ENCODE assay signal across 30 cellular contexts in genomic region chr2:96464651-96465050, GRCh38. TPM values are rescaled to one million over a fixed set of nuclear protein-coding genes. Genes with fewer than 3 reads are reported as not detected.
"Had no signal": no experiment of that assay in that cellular context is flagged by ENCODE, and none has a peak within 500 bp of the region (broad histone marks: within the 10 kb centered on the region; RNA-seq: fewer than 3 reads in every experiment).

No MANE protein-coding gene starts in this region.

- H3K27me3 Mint-ChIP-seq: stimulated activated memory B cell treated with anti-CD40 and anti-IgM and Interleukin-4, amounts not matched to agents 10 μg/mL and 1 μg/mL and 100 μg/mL, for 72 hours; stimulated activated naive CD8-positive, alpha-beta T cell treated with anti-CD3 and anti-CD28 coated beads, Interleukin-15, amount 100 ng/mL, for 72 hours; stimulated activated naive CD8-positive, alpha-beta T cell treated with anti-CD3 and anti-CD28 coated beads, Interleukin-15, Interleukin-2, amounts not matched to agents 100 ng/mL and 50 ng/mL, for 24 hours had no signal

- H3K9me3 ChIP-seq: suprapubic skin, testis, thoracic aorta, thyroid gland, tibial artery, transverse colon, upper lobe of right lung, uterus, vagina had no signal

- H3K4me3 ChIP-seq: stomach, suprapubic skin, testis, thoracic aorta, thyroid gland, tibial artery, tibial nerve, transverse colon, upper lobe of left lung, upper lobe of right lung, uterus, vagina had no signal

- H3K36me3 Mint-ChIP-seq: stimulated activated effector memory CD8-positive, alpha-beta T cell treated with anti-CD3 and anti-CD28 coated beads, Interleukin-12 subunit alpha, Interleukin-12 subunit beta, amount 100 ng/mL, for 72 hours; stimulated activated memory B cell treated with anti-CD40 and anti-IgM and Interleukin-4, amounts not matched to agents 10 μg/mL and 1 μg/mL and 100 μg/mL, for 72 hours; stimulated activated naive B cell treated with anti-CD40 and anti-IgM and Interleukin-4, amounts not matched to agents 10 μg/mL and 1 μg/mL and 100 μg/mL, for 72 hours; type B pancreatic cell had no signal

- H3K9me3 Mint-ChIP-seq: stimulated activated effector memory CD8-positive, alpha-beta T cell treated with anti-CD3 and anti-CD28 coated beads, Interleukin-12 subunit alpha, Interleukin-12 subunit beta, amount 100 ng/mL, for 72 hours; stimulated activated naive CD8-positive, alpha-beta T cell treated with anti-CD3 and anti-CD28 coated beads, Interleukin-15, Interleukin-2, amounts not matched to agents 100 ng/mL and 50 ng/mL, for 24 hours; type B pancreatic cell had no signal

- ATAC-seq: stimulated activated naive B cell treated with anti-CD40 and anti-IgM and Interleukin-4, amounts not matched to agents 10 μg/mL and 1 μg/mL and 100 μg/mL, for 72 hours; stimulated activated naive CD8-positive, alpha-beta T cell treated with anti-CD3 and anti-CD28 coated beads, Interleukin-15, Interleukin-2, amounts not matched to agents 100 U/mL and 50 U/mL, for 24 hours; upper lobe of right lung had no signal

- H3K36me3 ChIP-seq: stomach, suprapubic skin, thoracic aorta, thyroid gland, tibial artery, tibial nerve, transverse colon, upper lobe of left lung, upper lobe of right lung, uterus, vagina had no signal

- H3K4me3 Mint-ChIP-seq: stimulated activated effector memory CD8-positive, alpha-beta T cell treated with anti-CD3 and anti-CD28 coated beads, Interleukin-12 subunit alpha, Interleukin-12 subunit beta, amount 100 ng/mL, for 72 hours; stimulated activated memory B cell treated with anti-CD40 and anti-IgM and Interleukin-4, amounts not matched to agents 10 μg/mL and 1 μg/mL and 100 μg/mL, for 72 hours; stimulated activated naive B cell treated with anti-CD40 and anti-IgM and Interleukin-4, amounts not matched to agents 10 μg/mL and 1 μg/mL and 100 μg/mL, for 72 hours; stimulated activated naive CD8-positive, alpha-beta T cell treated with anti-CD3 and anti-CD28 coated beads, Interleukin-15, amount 100 ng/mL, for 72 hours; stimulated activated naive CD8-positive, alpha-beta T cell treated with anti-CD3 and anti-CD28 coated beads, Interleukin-15, Interleukin-2, amounts not matched to agents 100 ng/mL and 50 ng/mL, for 24 hours; type B pancreatic cell had no signal

- H3K27ac ChIP-seq: stomach, suprapubic skin, testis, thoracic aorta, thyroid gland, tibial artery, tibial nerve, transverse colon, upper lobe of left lung, upper lobe of right lung, uterus, vagina had no signal

- H3K4me1 ChIP-seq: stomach, suprapubic skin, thyroid gland, tibial artery, tibial nerve, transverse colon, upper lobe of left lung, upper lobe of right lung, uterus, vagina had no signal

- DNase-seq: stimulated activated CD4-positive, alpha-beta T cell treated with anti-CD3 and anti-CD28 coated beads, Interleukin-2, amount 100 ng/mL, for 48 hours; stimulated activated CD4-positive, alpha-beta T cell treated with anti-CD3 and anti-CD28 coated beads, Interleukin-4, amount 100 ng/mL, for 1 hour; stimulated activated CD4-positive, alpha-beta T cell treated with anti-CD3 and anti-CD28 coated beads, Interleukin-4, amount 100 ng/mL, for 24 hours; stimulated activated CD4-positive, alpha-beta T cell treated with anti-CD3 and anti-CD28 coated beads, Interleukin-4, amount 100 ng/mL, for 4 hours; stimulated activated CD8-positive, alpha-beta memory T cell treated with anti-CD3 and anti-CD28 coated beads, Interleukin-4, amount 100 ng/mL, for 48 hours; stimulated activated naive B cell treated with anti-CD40 and anti-IgM and Interleukin-4, amounts not matched to agents 10 μg/mL and 1 μg/mL and 100 μg/mL, for 72 hours; stimulated activated naive CD4-positive, alpha-beta T cell; stimulated activated naive CD4-positive, alpha-beta T cell treated with Interleukin-2 at 50 U/mL for 16 hours; stimulated activated naive CD8-positive, alpha-beta T cell treated with anti-CD3 and anti-CD28 coated beads, Interleukin-15, amount 100 ng/mL, for 72 hours; stimulated activated naive CD8-positive, alpha-beta T cell treated with anti-CD3 and anti-CD28 coated beads, Interleukin-15, Interleukin-2, amounts not matched to agents 100 U/mL and 50 U/mL, for 24 hours; stomach; substantia nigra; testis; thyroid gland; tibial artery; transverse colon; trophoblast cell; upper lobe of left lung; upper lobe of right lung; uterus had no signal

- H3K27me3 ChIP-seq: suprapubic skin, testis, thyroid gland, tibial artery, tibial nerve, transverse colon, upper lobe of left lung, upper lobe of right lung, uterus, vagina had no signal

- H3K27ac Mint-ChIP-seq: stimulated activated effector memory CD8-positive, alpha-beta T cell treated with anti-CD3 and anti-CD28 coated beads, Interleukin-12 subunit alpha, Interleukin-12 subunit beta, amount 100 ng/mL, for 72 hours; stimulated activated memory B cell treated with anti-CD40 and anti-IgM and Interleukin-4, amounts not matched to agents 10 μg/mL and 1 μg/mL and 100 μg/mL, for 72 hours; stimulated activated naive B cell treated with anti-CD40 and anti-IgM and Interleukin-4, amounts not matched to agents 10 μg/mL and 1 μg/mL and 100 μg/mL, for 72 hours; stimulated activated naive CD8-positive, alpha-beta T cell treated with anti-CD3 and anti-CD28 coated beads, Interleukin-15, amount 100 ng/mL, for 72 hours; stimulated activated naive CD8-positive, alpha-beta T cell treated with anti-CD3 and anti-CD28 coated beads, Interleukin-15, Interleukin-2, amounts not matched to agents 100 ng/mL and 50 ng/mL, for 24 hours; type B pancreatic cell had no signal

- H3K4me1 Mint-ChIP-seq: stimulated activated effector memory CD8-positive, alpha-beta T cell treated with anti-CD3 and anti-CD28 coated beads, Interleukin-12 subunit alpha, Interleukin-12 subunit beta, amount 100 ng/mL, for 72 hours; stimulated activated memory B cell treated with anti-CD40 and anti-IgM and Interleukin-4, amounts not matched to agents 10 μg/mL and 1 μg/mL and 100 μg/mL, for 72 hours; stimulated activated naive B cell treated with anti-CD40 and anti-IgM and Interleukin-4, amounts not matched to agents 10 μg/mL and 1 μg/mL and 100 μg/mL, for 72 hours; stimulated activated naive CD8-positive, alpha-beta T cell treated with anti-CD3 and anti-CD28 coated beads, Interleukin-15, amount 100 ng/mL, for 72 hours had no signal

RNA-seq across cellular contexts. Expression of gene NEURL3, which starts 40.5 kb away (rescaled TPM):
- total RNA-seq: temporal lobe, thoracic aorta, urinary bladder, uterus had no signal
